In genomic region chr19:1449467-1450442, GRCh38 we compare ENCODE assay signal across 8 cellular contexts. TPM values are rescaled to one million over a fixed set of nuclear protein-coding genes. Genes with fewer than 3 reads are reported as not detected.
DNase-seq lines count a peak whose midpoint lies in the region; ATAC-seq and TF ChIP-seq lines count a peak whose summit lies in the region.

A gene with protein sequence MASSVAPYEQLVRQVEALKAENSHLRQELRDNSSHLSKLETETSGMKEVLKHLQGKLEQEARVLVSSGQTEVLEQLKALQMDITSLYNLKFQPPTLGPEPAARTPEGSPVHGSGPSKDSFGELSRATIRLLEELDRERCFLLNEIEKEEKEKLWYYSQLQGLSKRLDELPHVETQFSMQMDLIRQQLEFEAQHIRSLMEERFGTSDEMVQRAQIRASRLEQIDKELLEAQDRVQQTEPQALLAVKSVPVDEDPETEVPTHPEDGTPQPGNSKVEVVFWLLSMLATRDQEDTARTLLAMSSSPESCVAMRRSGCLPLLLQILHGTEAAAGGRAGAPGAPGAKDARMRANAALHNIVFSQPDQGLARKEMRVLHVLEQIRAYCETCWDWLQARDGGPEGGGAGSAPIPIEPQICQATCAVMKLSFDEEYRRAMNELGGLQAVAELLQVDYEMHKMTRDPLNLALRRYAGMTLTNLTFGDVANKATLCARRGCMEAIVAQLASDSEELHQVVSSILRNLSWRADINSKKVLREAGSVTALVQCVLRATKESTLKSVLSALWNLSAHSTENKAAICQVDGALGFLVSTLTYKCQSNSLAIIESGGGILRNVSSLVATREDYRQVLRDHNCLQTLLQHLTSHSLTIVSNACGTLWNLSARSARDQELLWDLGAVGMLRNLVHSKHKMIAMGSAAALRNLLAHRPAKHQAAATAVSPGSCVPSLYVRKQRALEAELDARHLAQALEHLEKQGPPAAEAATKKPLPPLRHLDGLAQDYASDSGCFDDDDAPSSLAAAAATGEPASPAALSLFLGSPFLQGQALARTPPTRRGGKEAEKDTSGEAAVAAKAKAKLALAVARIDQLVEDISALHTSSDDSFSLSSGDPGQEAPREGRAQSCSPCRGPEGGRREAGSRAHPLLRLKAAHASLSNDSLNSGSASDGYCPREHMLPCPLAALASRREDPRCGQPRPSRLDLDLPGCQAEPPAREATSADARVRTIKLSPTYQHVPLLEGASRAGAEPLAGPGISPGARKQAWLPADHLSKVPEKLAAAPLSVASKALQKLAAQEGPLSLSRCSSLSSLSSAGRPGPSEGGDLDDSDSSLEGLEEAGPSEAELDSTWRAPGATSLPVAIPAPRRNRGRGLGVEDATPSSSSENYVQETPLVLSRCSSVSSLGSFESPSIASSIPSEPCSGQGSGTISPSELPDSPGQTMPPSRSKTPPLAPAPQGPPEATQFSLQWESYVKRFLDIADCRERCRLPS (N-terminal part only) (plus strand): TSS chr19:1450121. CDS start chr19:1453002, 2,881 bp downstream.

- peak within 1 kb of the TSS; percentile 46 for H3K4me2 ChIP-seq in Karpas-422 (ENCODE audit: low read depth, low read length, poor library complexity, severe bottlenecking)

- peaks cover 45 to 56% of the 10 kb centered on the region in 2 donors for H3K27me3 Mint-ChIP-seq in CD8-positive, alpha-beta memory T cell
- peaks cover 58% of the 10 kb centered on the region for H3K27me3 Mint-ChIP-seq in activated naive CD8-positive, alpha-beta T cell treated with anti-CD3 and anti-CD28 coated beads, Interleukin-2, amount 10 ng/mL, durations not matched to agents 7 days and 5 days
- H3K27me3 Mint-ChIP-seq in naive thymus-derived CD4-positive, alpha-beta T cell: peaks cover 36 to 70% (median 47%) of the 10 kb centered on the region in 5 donors

- POLR2A ChIA-PET in CD8-positive, alpha-beta memory T cell (lab: Charles Lee): interaction anchor here (0.8 kb wide), 1 partner anchor 174 kb away, joined by 3 read pairs; the partner anchor contains the start of gene FAM174C
- POLR2A ChIA-PET in activated naive CD8-positive, alpha-beta T cell treated with anti-CD3 and anti-CD28 coated beads, Interleukin-2, amount 10 ng/mL, durations not matched to agents 7 days and 5 days (lab: Charles Lee): no interaction called here
- POLR2A ChIA-PET in naive thymus-derived CD4-positive, alpha-beta T cell (lab: Charles Lee): interaction anchor here (0.7 to 1.2 kb wide), 2 partner anchors 17 to 205 kb away, joined by 3 to 4 read pairs; no protein-coding TSS in a partner anchor

- no peak within 1 kb of the TSS; the same call in 1 of the 2 replicates for H2AFZ ChIP-seq in Karpas-422 (ENCODE audit: low read length)

- H3K9ac ChIP-seq in Karpas-422 (ENCODE audit: low read length) (peak within 1 kb of the TSS; percentile 42; the same call in 1 of the 2 replicates), colonic mucosa (ENCODE audit: low read depth in 2 of 2, low read length in 2 of 2) (no peak within 1 kb of the TSS)

- peak; percentile 11 for ATAC-seq in activated naive CD8-positive, alpha-beta T cell treated with anti-CD3 and anti-CD28 coated beads, Interleukin-2, amount 10 ng/mL, durations not matched to agents 7 days and 5 days (ENCODE audit: low read depth)
- peak; percentile 25 for ATAC-seq in naive thymus-derived CD4-positive, alpha-beta T cell

- peak within 1 kb of the TSS in 3 of 8 donors; percentile 31 to 71 (median 35) for H3K27ac Mint-ChIP-seq in CD8-positive, alpha-beta memory T cell
- no peak within 1 kb of the TSS for H3K27ac Mint-ChIP-seq in activated naive CD8-positive, alpha-beta T cell treated with anti-CD3 and anti-CD28 coated beads, Interleukin-2, amount 10 ng/mL, durations not matched to agents 7 days and 5 days
- H3K27ac Mint-ChIP-seq in naive thymus-derived CD4-positive, alpha-beta T cell: peak within 1 kb of the TSS in 2 of 9 donors; percentile 59 to 65

- no peak within 1 kb of the TSS for H3K4me3 ChIP-seq in CD8-positive, alpha-beta memory T cell (ENCODE audit: low read length)
- H3K4me3 ChIP-seq in Karpas-422 (ENCODE audit: low read length) (peak within 1 kb of the TSS; percentile 46), breast epithelium (no peak within 1 kb of the TSS), colonic mucosa (no peak within 1 kb of the TSS)
- no peak within 1 kb of the TSS for H3K4me3 ChIP-seq in naive thymus-derived CD4-positive, alpha-beta T cell (ENCODE audit: low read length)

- intact Hi-C loops in naive thymus-derived CD4-positive, alpha-beta T cell (cut with micrococcal nuclease): loop anchor here in 1 of 2 donors (10.0 kb wide), 1 partner anchor 65 kb away; the partner anchor contains the start of gene ADAMTSL5
- intact Hi-C loops in breast epithelium (cut with DNase I; ENCODE audit: low total_unique reads) (loop anchor here (10.0 kb wide), 1 partner anchor 175 kb away; the partner anchor contains the start of gene FAM174C), colonic mucosa (cut with DNase I) (no loop called here)

- CTCF ChIA-PET in CD8-positive, alpha-beta memory T cell (lab: Charles Lee): interaction anchor here (1.5 kb wide), 1 partner anchor 78 kb away, joined by 3 read pairs; no protein-coding TSS in a partner anchor
- CTCF ChIA-PET in naive thymus-derived CD4-positive, alpha-beta T cell (lab: Charles Lee): no interaction called here

- H3K27ac ChIP-seq in CD8-positive, alpha-beta memory T cell (ENCODE audit: low read depth, low read length): no peak within 1 kb of the TSS
- H3K27ac ChIP-seq in Karpas-422 (ENCODE audit: low read length): no peak within 1 kb of the TSS
- H3K27ac ChIP-seq in naive thymus-derived CD4-positive, alpha-beta T cell (ENCODE audit: low read depth, low read length): no peak within 1 kb of the TSS
- H3K27ac ChIP-seq in breast epithelium: no peak within 1 kb of the TSS
- H3K27ac ChIP-seq in colonic mucosa: no peak within 1 kb of the TSS

- H3K4me1 Mint-ChIP-seq in CD8-positive, alpha-beta memory T cell: peaks cover 16 to 39% (median 17%) of the 10 kb centered on the region in 3 donors
- peaks cover 4% of the 10 kb centered on the region for H3K4me1 Mint-ChIP-seq in activated naive CD8-positive, alpha-beta T cell treated with anti-CD3 and anti-CD28 coated beads, Interleukin-2, amount 10 ng/mL, durations not matched to agents 7 days and 5 days
- peaks cover 10 to 27% (median 19%) of the 10 kb centered on the region in 7 donors for H3K4me1 Mint-ChIP-seq in naive thymus-derived CD4-positive, alpha-beta T cell

- no peaks in the 10 kb centered on the region for H3K36me3 Mint-ChIP-seq in CD8-positive, alpha-beta memory T cell
- no peaks in the 10 kb centered on the region for H3K36me3 Mint-ChIP-seq in activated naive CD8-positive, alpha-beta T cell treated with anti-CD3 and anti-CD28 coated beads, Interleukin-2, amount 10 ng/mL, durations not matched to agents 7 days and 5 days
- H3K36me3 Mint-ChIP-seq in naive thymus-derived CD4-positive, alpha-beta T cell: peaks cover 0 to 4% (median 0%) of the 10 kb centered on the region in 5 donors

- peaks cover 1% of the 10 kb centered on the region for H3K4me1 ChIP-seq in CD8-positive, alpha-beta memory T cell (ENCODE audit: insufficient read depth, low read length)
- H3K4me1 ChIP-seq in Karpas-422 (ENCODE audit: low read length) (peaks cover 16% of the 10 kb centered on the region), breast epithelium (peaks cover 11 to 13% of the 10 kb centered on the region in 2 donors), colonic mucosa (peaks cover 6% of the 10 kb centered on the region)
- H3K4me1 ChIP-seq in naive thymus-derived CD4-positive, alpha-beta T cell (ENCODE audit: control insufficient read depth in 2 of 2, insufficient read depth in 2 of 2, low read length in 2 of 2): peaks cover 2 to 9% of the 10 kb centered on the region in 2 donors

- H3K36me3 ChIP-seq in CD8-positive, alpha-beta memory T cell (ENCODE audit: insufficient read depth, low read length): no peaks in the 10 kb centered on the region
- H3K36me3 ChIP-seq in Karpas-422 (ENCODE audit: insufficient read depth, low read length): no peaks in the 10 kb centered on the region
- H3K36me3 ChIP-seq in naive thymus-derived CD4-positive, alpha-beta T cell (ENCODE audit: control insufficient read depth in 2 of 3, insufficient read depth in 3 of 3, low read length in 3 of 3): no peaks in the 10 kb centered on the region
- H3K36me3 ChIP-seq in breast epithelium: no peaks in the 10 kb centered on the region
- no peaks in the 10 kb centered on the region for H3K36me3 ChIP-seq in colonic mucosa

- H3K9me2 ChIP-seq in Karpas-422 (replicated peaks; ENCODE audit: insufficient read depth, low read length): no peaks in the 10 kb centered on the region

- no peak for TF ChIP-seq POLR2A in breast epithelium (IDR thresholded peaks at IDR 0.05)

- DNase-seq in CD8-positive, alpha-beta memory T cell: peak in 2 of 5 donors; percentile 24 to 54
- peak; percentile 89 for DNase-seq in Karpas-422
- no peak for DNase-seq in activated naive CD8-positive, alpha-beta T cell treated with anti-CD3 and anti-CD28 coated beads, Interleukin-2, amount 10 ng/mL, durations not matched to agents 7 days and 5 days
- DNase-seq in naive thymus-derived CD4-positive, alpha-beta T cell: peak in 3 of 9 donors; percentile 25 to 58 (median 35)
- DNase-seq in breast epithelium (ENCODE audit: low spot score in 2 of 2): no peak
- no peak for DNase-seq in colonic mucosa
- no peak for DNase-seq in islet precursor cell
- DNase-seq in activated CD8-positive, alpha-beta memory T cell treated with anti-CD3 and anti-CD28 coated beads, Interleukin-2, amount 50 U/mL, for 4 hours: no peak

- no peaks in the 10 kb centered on the region for H3K9me3 ChIP-seq in CD8-positive, alpha-beta memory T cell (ENCODE audit: low read length)
- H3K9me3 ChIP-seq in Karpas-422 (ENCODE audit: low read length) (no peaks in the 10 kb centered on the region), breast epithelium (no peaks in the 10 kb centered on the region), colonic mucosa (no peaks in the 10 kb centered on the region)
- no peaks in the 10 kb centered on the region for H3K9me3 ChIP-seq in naive thymus-derived CD4-positive, alpha-beta T cell (ENCODE audit: control insufficient read depth in 2 of 3, low read length in 3 of 3)

- peak within 1 kb of the TSS in 5 of 7 donors; percentile 19 to 61 (median 32) for H3K4me3 Mint-ChIP-seq in CD8-positive, alpha-beta memory T cell
- H3K4me3 Mint-ChIP-seq in activated naive CD8-positive, alpha-beta T cell treated with anti-CD3 and anti-CD28 coated beads, Interleukin-2, amount 10 ng/mL, durations not matched to agents 7 days and 5 days: no peak within 1 kb of the TSS
- H3K4me3 Mint-ChIP-seq in naive thymus-derived CD4-positive, alpha-beta T cell: peak within 1 kb of the TSS in 6 of 10 donors; percentile 29 to 60 (median 43)

- H4K20me1 ChIP-seq in Karpas-422 (ENCODE audit: insufficient read depth, low read depth, low read length): peaks cover 14% of the 10 kb centered on the region; the same call in 1 of the 2 replicates

- peaks cover 64% of the 10 kb centered on the region for H3K27me3 ChIP-seq in CD8-positive, alpha-beta memory T cell (ENCODE audit: insufficient read depth, low read length, poor library complexity, severe bottlenecking)
- 0 out of 2 replicates have a peak, but pooled peaks cover 2% of the 10 kb centered on the region for H3K27me3 ChIP-seq in Karpas-422 (ENCODE audit: low read length)
- H3K27me3 ChIP-seq in naive thymus-derived CD4-positive, alpha-beta T cell (ENCODE audit: control insufficient read depth in 2 of 2, insufficient read depth in 2 of 2, low read length in 2 of 2): peaks cover 12 to 52% of the 10 kb centered on the region in 2 donors
- H3K27me3 ChIP-seq in breast epithelium: peaks cover 46 to 83% of the 10 kb centered on the region in 2 donors
- H3K27me3 ChIP-seq in colonic mucosa: peaks cover 91% of the 10 kb centered on the region

- TF ChIP-seq CTCF in breast epithelium (IDR thresholded peaks at IDR 0.05) (no peak), colonic mucosa (IDR thresholded peaks at IDR 0.05) (no peak)

- peaks cover 0 to 2% (median 0%) of the 10 kb centered on the region in 5 donors for H3K9me3 Mint-ChIP-seq in CD8-positive, alpha-beta memory T cell
- H3K9me3 Mint-ChIP-seq in activated naive CD8-positive, alpha-beta T cell treated with anti-CD3 and anti-CD28 coated beads, Interleukin-2, amount 10 ng/mL, durations not matched to agents 7 days and 5 days: no peaks in the 10 kb centered on the region
- peaks cover 0 to 4% (median 0%) of the 10 kb centered on the region in 11 donors for H3K9me3 Mint-ChIP-seq in naive thymus-derived CD4-positive, alpha-beta T cell

- no peaks in the 10 kb centered on the region for H3K79me2 ChIP-seq in Karpas-422 (ENCODE audit: low read length)

RNA-seq across cellular contexts. Expression of the gene that starts here (rescaled TPM):
- total RNA-seq in CD8-positive, alpha-beta memory T cell: under 1 TPM; 0.09 to 0.11 TPM
- polyA plus RNA-seq in CD8-positive, alpha-beta memory T cell: not detected
- total RNA-seq in Karpas-422 (2014; rRNA removed; shearing (Covaris generic); ENCODE audit: low replicate concordance): 1.1 and 2.8 TPM in 2 replicates
- under 1 TPM; 0.06 to 0.11 TPM for total RNA-seq in activated naive CD8-positive, alpha-beta T cell treated with anti-CD3 and anti-CD28 coated beads, Interleukin-2, amount 10 ng/mL, durations not matched to agents 7 days and 5 days
- total RNA-seq in naive thymus-derived CD4-positive, alpha-beta T cell: under 1 TPM; 0.05 to 0.24 (median 0.10) TPM
- under 1 TPM; 0.01 to 0.05 TPM for polyA plus RNA-seq in naive thymus-derived CD4-positive, alpha-beta T cell
- total RNA-seq in breast epithelium (under 1 TPM; under 0.01 to 0.29 (median 0.16) TPM), colonic mucosa (under 1 TPM; 0.05 to 0.42 TPM)

Comparison
In these comparisons a context has a peak if more than half of its experiments do, and no peak if none do; other contexts are left out.
1. Peak in ATAC-seq in activated naive CD8-positive, alpha-beta T cell treated with anti-CD3 and anti-CD28 coated beads, Interleukin-2, amount 10 ng/mL, durations not matched to agents 7 days and 5 days; RNA of the gene not detected or under 1 TPM.
2. Peak in ATAC-seq in naive thymus-derived CD4-positive, alpha-beta T cell; RNA of the gene not detected or under 1 TPM.